8 cellular contexts compared by ENCODE assay signal in the genomic region with DNA sequence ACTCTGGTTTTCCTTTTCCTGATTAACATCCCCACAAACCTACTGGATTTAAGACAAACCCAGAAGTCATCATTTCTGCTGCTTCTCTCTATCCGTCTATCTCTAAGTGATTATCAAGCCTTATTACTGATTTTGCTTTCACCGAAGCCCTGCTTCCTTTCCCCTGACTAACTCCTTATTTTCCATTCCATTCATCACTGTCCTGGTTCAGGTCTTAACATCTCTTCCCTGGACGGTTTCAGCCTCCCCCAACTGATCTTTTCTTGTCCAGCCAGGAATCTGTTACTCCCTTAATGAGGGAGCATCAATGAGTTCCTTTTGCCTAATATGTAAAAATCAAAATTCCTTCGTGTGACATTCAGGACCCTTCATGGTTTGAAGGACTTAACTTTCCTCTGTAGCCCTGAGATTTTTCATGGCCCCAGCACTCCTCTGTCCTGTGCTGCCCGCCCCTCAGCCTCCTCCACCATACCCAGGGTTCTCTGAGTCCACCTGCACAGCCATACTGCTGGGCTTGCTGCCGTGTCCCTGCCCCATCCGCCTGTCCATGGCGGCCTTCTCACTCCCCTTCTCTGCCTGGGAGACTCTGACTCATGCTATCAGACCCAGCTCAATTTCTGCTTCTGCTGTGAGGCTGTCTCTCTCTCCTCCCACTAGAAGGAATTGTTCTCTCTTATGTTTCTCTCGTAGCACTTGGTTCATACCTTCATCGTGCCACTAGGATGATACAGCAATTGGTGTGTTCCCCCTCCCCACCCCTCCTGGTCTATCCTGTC.
DNase-seq lines count a peak whose midpoint lies in the region; ATAC-seq and TF ChIP-seq lines count a peak whose summit lies in the region.

No MANE protein-coding gene starts in this region.

- ATAC-seq in lung (ENCODE audit: insufficient read depth, low FRiP score) (peak; percentile 13), HG03460 (IDR thresholded peaks at IDR 0.05; ENCODE audit: unreplicated experiment) (no peak)

- no peaks in the 10 kb centered on the region for H3K27me3 ChIP-seq in lung (ENCODE audit: control insufficient read depth, insufficient read depth)

- in situ Hi-C loops in astrocyte of the spinal cord (cut with HindIII; ENCODE audit: low sequenced_read_pairs): no loop called here

- H3K4me1 ChIP-seq in lung (ENCODE audit: control insufficient read depth in 2 of 2, insufficient read depth in 2 of 2, low read length in 2 of 2): peaks cover 31 to 38% of the 10 kb centered on the region in 2 donors

- DNase-seq in HCEC 1CT (peak; percentile 85), astrocyte of the spinal cord (ENCODE audit: low read depth, low spot score) (peak; percentile 84), lung (ENCODE audit: low spot score) (no peak), substantia nigra (lab: John Stamatoyannopoulos, UW) (no peak), SHP77 (lab: John Stamatoyannopoulos, UW) (no peak), NCI-H748 (lab: John Stamatoyannopoulos, UW; ENCODE audit: unreplicated experiment) (no peak)

- H3K36me3 ChIP-seq in lung (ENCODE audit: control insufficient read depth in 2 of 2, insufficient read depth in 2 of 2, low read length in 2 of 2): peaks cover 0 to 4% of the 10 kb centered on the region in 2 donors

- H3K27ac ChIP-seq in 22Rv1: peak overlapping the region; percentile 91
- peak overlapping the region; percentile 91 to 95 for H3K27ac ChIP-seq in lung (ENCODE audit: low read depth in 1 of 2, low read length in 1 of 2)
- H3K27ac ChIP-seq in substantia nigra (ENCODE audit: low read depth, low read length, poor library complexity, severe bottlenecking): no peak overlapping the region

- peaks cover 0 to 2% of the 10 kb centered on the region in 2 donors for H3K9me3 ChIP-seq in lung (ENCODE audit: control insufficient read depth in 2 of 2, insufficient read depth in 1 of 2, low read length in 1 of 2)

- TF ChIP-seq CTCF in 22Rv1 (IDR thresholded peaks at IDR 0.05): no peak
- TF ChIP-seq CTCF in astrocyte of the spinal cord (IDR thresholded peaks at IDR 0.05; ENCODE audit: low read depth, low read length): no peak
- TF ChIP-seq CTCF in lung (IDR thresholded peaks at IDR 0.05; ENCODE audit: control extremely low read depth, extremely low read depth): no peak

- no peak overlapping the region for H3K4me3 ChIP-seq in astrocyte of the spinal cord (ENCODE audit: low read depth, low read length)
- no peak overlapping the region for H3K4me3 ChIP-seq in lung

- 49% methylated on average over 10 of the region's 10 CpGs for WGBS in lung, 2 donors

Comparison
In these comparisons a context has a peak if more than half of its experiments do, and no peak if none do; other contexts are left out.
1. DNase-seq: peak in HCEC 1CT (single experiment) and astrocyte of the spinal cord (single experiment); none in lung (single experiment), substantia nigra (0 of 49), SHP77 (0 of 2) and NCI-H748 (single experiment).